Comparison of ENCODE assay signal across 8 cellular contexts in the genomic region with DNA sequence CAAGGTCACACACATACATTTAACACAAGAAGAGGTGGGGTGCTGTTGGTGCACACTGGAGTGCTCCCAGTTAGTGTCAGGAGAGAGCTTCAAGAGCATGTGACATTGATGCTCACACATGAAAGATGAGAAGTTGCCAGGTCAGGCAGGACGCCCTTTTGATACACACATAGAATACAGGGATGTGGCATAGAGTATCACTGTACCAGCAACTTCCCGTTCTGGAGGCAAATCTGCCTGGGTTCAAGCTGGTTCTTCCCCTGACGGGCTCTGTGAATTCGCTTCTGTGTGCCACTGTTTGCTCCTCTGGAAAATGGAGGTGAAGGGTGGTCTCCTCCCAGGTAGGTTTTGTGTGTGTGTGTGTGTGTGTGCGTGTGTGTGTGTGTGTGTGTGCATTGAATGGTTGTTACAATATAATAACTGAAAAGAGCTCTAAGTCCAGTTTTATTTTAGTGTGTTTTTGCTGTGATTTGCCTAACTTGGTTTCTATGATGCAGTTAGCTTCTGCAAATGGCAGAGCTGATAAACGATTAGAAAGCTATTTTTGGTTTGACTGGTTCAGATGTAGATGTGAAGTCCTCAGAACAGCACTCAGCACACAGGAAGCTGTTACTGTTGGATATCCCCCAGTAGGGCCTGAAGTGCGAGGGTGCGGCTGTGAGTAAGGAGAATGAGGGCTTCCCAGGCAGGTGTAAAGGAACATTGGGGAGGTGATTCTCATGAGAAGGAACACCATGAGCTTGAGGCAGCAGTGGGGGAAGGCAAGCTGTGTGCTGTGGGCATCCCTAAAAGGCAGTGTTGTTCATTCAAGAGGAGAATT. TPM values are rescaled to one million over a fixed set of nuclear protein-coding genes. Genes with fewer than 3 reads are reported as not detected.
A peak's percentile ranks its signal among the peaks of the same experiment; 100 is the strongest.
DNase-seq lines count a peak whose midpoint lies in the region; ATAC-seq and TF ChIP-seq lines count a peak whose summit lies in the region.

No MANE protein-coding gene starts in this region.

- H3K79me2 ChIP-seq in OCI-LY1 (ENCODE audit: insufficient read depth, low read length), result peaks cover 89% of the 10 kb centered on the region

- H3K27me3 ChIP-seq in OCI-LY1 (ENCODE audit: insufficient read depth, low read length) (no peaks in the 10 kb centered on the region), lower lobe of right lung (ENCODE audit: low read depth) (no peaks in the 10 kb centered on the region), breast epithelium (no peaks in the 10 kb centered on the region)

- H3K4me3 ChIP-seq in OCI-LY1 (ENCODE audit: low read depth, low read length, poor library complexity, severe bottlenecking), result peak overlapping the region; percentile 53
- no peak overlapping the region for H3K4me3 ChIP-seq in lower lobe of right lung
- H3K4me3 ChIP-seq in breast epithelium, result no peak overlapping the region

- ATAC-seq in GM21423 (IDR thresholded peaks at IDR 0.05; ENCODE audit: unreplicated experiment) (peak; percentile 37), lower lobe of right lung (peak; percentile 87 to 88), HG03469 (IDR thresholded peaks at IDR 0.05; ENCODE audit: unreplicated experiment) (no peak)

- H3K9me3 ChIP-seq in OCI-LY1 (ENCODE audit: low read length), result no peaks in the 10 kb centered on the region
- H3K9me3 ChIP-seq in lower lobe of right lung, result no peaks in the 10 kb centered on the region
- no peaks in the 10 kb centered on the region for H3K9me3 ChIP-seq in breast epithelium

- H3K36me3 ChIP-seq in OCI-LY1 (ENCODE audit: insufficient read depth, low read length) (peaks cover 3% of the 10 kb centered on the region; the same call in 1 of the 2 replicates), lower lobe of right lung (no peaks in the 10 kb centered on the region), breast epithelium (no peaks in the 10 kb centered on the region)

- DNase-seq in GM13977 (ENCODE audit: low spot score) (peak; percentile 34), lower lobe of right lung (peak; percentile 56), breast epithelium (ENCODE audit: low spot score in 2 of 2) (no peak), kidney tubule cell (ENCODE audit: low spot score) (no peak), T-helper 9 cell (no peak)

- no peak overlapping the region for H2AFZ ChIP-seq in OCI-LY1 (ENCODE audit: low read length)

- H3F3A ChIP-seq in OCI-LY1 (ENCODE audit: insufficient read depth, low read length), result no peaks in the 10 kb centered on the region

- H4K20me1 ChIP-seq in OCI-LY1 (ENCODE audit: insufficient read depth, low read length), result no peaks in the 10 kb centered on the region

- in situ Hi-C loops in GM13977 (cut with MboI; ENCODE audit: low pct_unique_long_range_greater_than_20kb, low sequenced_read_pairs, unreplicated experiment), result no loop called here

- peak overlapping the region; percentile 52 for H3K4me2 ChIP-seq in OCI-LY1 (ENCODE audit: low read length)

- H3K27ac ChIP-seq in OCI-LY1 (ENCODE audit: low read depth, low read length, poor library complexity, severe bottlenecking) (peak overlapping the region; percentile 90), lower lobe of right lung (no peak overlapping the region), breast epithelium (no peak overlapping the region)

- intact Hi-C loops in lower lobe of right lung (cut with DNase I) (no loop called here), breast epithelium (cut with DNase I; ENCODE audit: low total_unique reads) (no loop called here)

- H3K4me1 ChIP-seq in OCI-LY1 (ENCODE audit: insufficient read depth, low read length, severe bottlenecking) (peaks cover 79% of the 10 kb centered on the region), lower lobe of right lung (peaks cover 11% of the 10 kb centered on the region), breast epithelium (no peaks in the 10 kb centered on the region)

- TF ChIP-seq CTCF in GM13977 (IDR thresholded peaks at IDR 0.05; ENCODE audit: extremely low read depth, insufficient read depth, missing control alignments) (no peak), OCI-LY1 (IDR thresholded peaks at IDR 0.05; ENCODE audit: low read length) (no peak), lower lobe of right lung (IDR thresholded peaks at IDR 0.05) (no peak), breast epithelium (IDR thresholded peaks at IDR 0.05) (no peak)

- TF ChIP-seq POLR2A in breast epithelium (IDR thresholded peaks at IDR 0.05), result no peak

- H3K9ac ChIP-seq in OCI-LY1 (ENCODE audit: low read length), result peak overlapping the region; percentile 28; the same call in 1 of the 2 replicates

- no peaks in the 10 kb centered on the region for H3K9me2 ChIP-seq in OCI-LY1 (ENCODE audit: low read depth, low read length)

RNA-seq across cellular contexts. Expression of a gene that starts 53.4 kb away (rescaled TPM):
- total RNA-seq in lower lobe of right lung (22.8 TPM), breast epithelium (10 to 100 TPM; 24.8 to 41.3 (median 27.2) TPM)

Comparison
In these comparisons a context has a peak if more than half of its experiments do, and no peak if none do; other contexts are left out.
1. DNase-seq: peak in GM13977 (single experiment) and lower lobe of right lung (single experiment); none in breast epithelium (0 of 2), kidney tubule cell (single experiment) and T-helper 9 cell (single experiment).